23 cellular contexts compared by ENCODE assay signal in genomic region chr2:173502296-173502695, GRCh38.
"Had no signal": no experiment of that assay in that cellular context is flagged by ENCODE, and none has a peak within 500 bp of the region (broad histone marks: within the 10 kb centered on the region; RNA-seq: fewer than 3 reads in every experiment).

No MANE protein-coding gene starts in this region.

- H3K27me3 ChIP-seq: colonic mucosa, esophagus muscularis mucosa, gastrocnemius medialis, gastroesophageal sphincter, heart left ventricle, heart right ventricle had no signal

- H3K9me3 ChIP-seq: colonic mucosa, esophagus muscularis mucosa, gastrocnemius medialis, gastroesophageal sphincter had no signal

- H3K4me1 ChIP-seq: colonic mucosa, esophagus muscularis mucosa, esophagus squamous epithelium, foreskin keratinocyte, gastrocnemius medialis, gastroesophageal sphincter, heart left ventricle, heart right ventricle had no signal

- H3K27ac ChIP-seq: colonic mucosa, coronary artery, dorsolateral prefrontal cortex, epithelial cell of prostate, esophagus muscularis mucosa, esophagus squamous epithelium, foreskin keratinocyte, gastrocnemius medialis, gastroesophageal sphincter, heart left ventricle, heart right ventricle had no signal

- DNase-seq: colonic mucosa; cortex of kidney; dermis blood vessel endothelial cell; dorsolateral prefrontal cortex; effector CD4-positive, alpha-beta T cell; effector CD8-positive, alpha-beta T cell; effector memory CD4-positive, alpha-beta T cell; effector memory CD8-positive, alpha-beta T cell; endodermal cell; erythroblast; esophagus squamous epithelium; foreskin fibroblast; foreskin keratinocyte; foreskin melanocyte; gastrocnemius medialis; glutamatergic neuron; head of caudate nucleus; heart left ventricle; heart right ventricle had no signal

- H3K36me3 ChIP-seq: colonic mucosa, esophagus muscularis mucosa, esophagus squamous epithelium, gastrocnemius medialis, gastroesophageal sphincter, heart left ventricle, heart right ventricle had no signal

- H3K4me3 ChIP-seq: colonic mucosa, coronary artery, dorsolateral prefrontal cortex, esophagus muscularis mucosa, esophagus squamous epithelium, gastrocnemius medialis, gastroesophageal sphincter, heart left ventricle, heart right ventricle had no signal
